Comparison of ENCODE assay signal across 11 cellular contexts in genomic region chr5:139415221-139415861, GRCh38. TPM values are rescaled to one million over a fixed set of nuclear protein-coding genes. Genes with fewer than 3 reads are reported as not detected.
A peak's percentile ranks its signal among the peaks of the same experiment; 100 is the strongest.
DNase-seq lines count a peak whose midpoint lies in the region; ATAC-seq, FAIRE-seq and TF ChIP-seq lines count a peak whose summit lies in the region.
"Had no signal": no experiment of that assay in that cellular context is flagged by ENCODE, and none has a peak within 500 bp of the region (broad histone marks: within the 10 kb centered on the region; RNA-seq: fewer than 3 reads in every experiment).

No MANE protein-coding gene starts in this region.

- DNase-seq in HAP-1 (ENCODE audit: low spot score in 2 of 2), result peak; percentile 66 to 69
- DNase-seq in activated CD8-positive, alpha-beta T cell treated with anti-CD3 and anti-CD28 coated beads for 36 hours, result peak; percentile 69
- DNase-seq in fibroblast of the aortic adventitia (ENCODE audit: low read depth), result peak; percentile 30
- DNase-seq in gastrocnemius medialis, result peak; percentile 49 to 79
- no peak for DNase-seq in RCC 7860 (ENCODE audit: low spot score)
- no peak for DNase-seq in SHP77 treated with DMSO at 0.1 percent for 48 hours (lab: John Stamatoyannopoulos, UW)
- DNase-seq in NCI-H2196 (lab: John Stamatoyannopoulos, UW; ENCODE audit: unreplicated experiment), result no peak
- DNase-seq: naive B cell had no signal

- H3K4me1 ChIP-seq in HAP-1, result peaks cover 14% of the 10 kb centered on the region
- H3K4me1 ChIP-seq in gastrocnemius medialis, result peaks cover 68 to 69% of the 10 kb centered on the region in 2 donors

- peaks cover 45% of the 10 kb centered on the region for H3K4me1 Mint-ChIP-seq in activated CD8-positive, alpha-beta T cell treated with anti-CD3 and anti-CD28 coated beads for 36 hours (ENCODE audit: low read depth)
- H3K4me1 Mint-ChIP-seq: naive B cell had no signal

- peak overlapping the region; percentile 96 for H3K27ac Mint-ChIP-seq in activated CD8-positive, alpha-beta T cell treated with anti-CD3 and anti-CD28 coated beads for 36 hours
- H3K27ac Mint-ChIP-seq: naive B cell had no signal

- peak; percentile 82 for ATAC-seq in activated CD8-positive, alpha-beta T cell treated with anti-CD3 and anti-CD28 coated beads for 36 hours
- ATAC-seq in gastrocnemius medialis (peak; percentile 27 to 42), GM21529 (IDR thresholded peaks at IDR 0.05; ENCODE audit: unreplicated experiment) (no peak)

- FAIRE-seq in RCC 7860 (lab: Jason Lieb, UNC), result no peak

- peaks cover 39% of the 10 kb centered on the region for H3K36me3 Mint-ChIP-seq in activated CD8-positive, alpha-beta T cell treated with anti-CD3 and anti-CD28 coated beads for 36 hours (ENCODE audit: low read depth)

- no peaks in the 10 kb centered on the region for H3K9me3 Mint-ChIP-seq in activated CD8-positive, alpha-beta T cell treated with anti-CD3 and anti-CD28 coated beads for 36 hours
- H3K9me3 Mint-ChIP-seq: naive B cell had no signal

- no peak for TF ChIP-seq CTCF in activated CD8-positive, alpha-beta T cell treated with anti-CD3 and anti-CD28 coated beads for 36 hours (IDR thresholded peaks at IDR 0.05)
- no peak for TF ChIP-seq CTCF in fibroblast of the aortic adventitia (IDR thresholded peaks at IDR 0.05; ENCODE audit: insufficient read depth, low read length)
- TF ChIP-seq CTCF in gastrocnemius medialis (IDR thresholded peaks at IDR 0.05 in 4 of 5, conservative IDR thresholded peaks at IDR 0.05 in 1 of 5), result no peak

- POLR2A ChIA-PET in activated CD8-positive, alpha-beta T cell treated with anti-CD3 and anti-CD28 coated beads for 36 hours (lab: Charles Lee), result interaction anchor here (0.7 to 4.1 kb wide), 17 partner anchors 11 to 957 kb away, joined by 3 to 49 read pairs (median 4); partner anchors contain the start of genes PROB1, SPATA24 and UBE2D2

- no peaks in the 10 kb centered on the region for H3K27me3 Mint-ChIP-seq in activated CD8-positive, alpha-beta T cell treated with anti-CD3 and anti-CD28 coated beads for 36 hours
- H3K27me3 Mint-ChIP-seq: naive B cell had no signal

- peak overlapping the region; percentile 49 for H3K4me3 Mint-ChIP-seq in activated CD8-positive, alpha-beta T cell treated with anti-CD3 and anti-CD28 coated beads for 36 hours
- H3K4me3 Mint-ChIP-seq: naive B cell had no signal

- H3K27me3 ChIP-seq in HAP-1 (ENCODE audit: low read depth) (no peaks in the 10 kb centered on the region), gastrocnemius medialis (no peaks in the 10 kb centered on the region)

- H3K4me3 ChIP-seq in HAP-1 (no peak overlapping the region), fibroblast of the aortic adventitia (ENCODE audit: low read depth, low read length) (no peak overlapping the region), gastrocnemius medialis (no peak overlapping the region)

- in situ Hi-C loops in HAP-1 (cut with MboI; ENCODE audit: low sequenced_read_pairs), result no loop called here
- in situ Hi-C loops in gastrocnemius medialis (cut with MboI; ENCODE audit: low sequenced_read_pairs in 4 of 4), result loop anchor here in 1 of 4 donors (5.0 kb wide), 1 partner anchor 102 kb away; no protein-coding TSS in a partner anchor

- peak overlapping the region; percentile 83 to 90 (median 87) for H3K27ac ChIP-seq in gastrocnemius medialis

- H3K9me3 ChIP-seq in HAP-1 (no peaks in the 10 kb centered on the region), gastrocnemius medialis (no peaks in the 10 kb centered on the region)

- intact Hi-C loops in activated CD8-positive, alpha-beta T cell treated with anti-CD3 and anti-CD28 coated beads for 36 hours (cut with micrococcal nuclease), result no loop called here
- intact Hi-C loops in gastrocnemius medialis (cut with DNase I; ENCODE audit: low total_unique reads), result loop anchor here (5.0 to 10.0 kb wide), 3 partner anchors 147 to 269 kb away; partner anchors contain the start of gene UBE2D2

- no peak for TF ChIP-seq POLR2A in gastrocnemius medialis (IDR thresholded peaks at IDR 0.05)

- H3K36me3 ChIP-seq in HAP-1 (replicated peaks), result peaks cover 6% of the 10 kb centered on the region
- H3K36me3 ChIP-seq in gastrocnemius medialis, result no peaks in the 10 kb centered on the region

- CTCF ChIA-PET in activated CD8-positive, alpha-beta T cell treated with anti-CD3 and anti-CD28 coated beads for 36 hours (lab: Charles Lee), result interaction anchor here (0.8 to 13.9 kb wide), 12 partner anchors 10 to 219 kb away, joined by 3 to 444 read pairs (median 4); partner anchors contain the start of genes PAIP2 and SPATA24

RNA-seq across cellular contexts. Expression of gene SPATA24, which starts 11.5 kb away (rescaled TPM):
- total RNA-seq in activated CD8-positive, alpha-beta T cell treated with anti-CD3 and anti-CD28 coated beads for 36 hours, result 1 to 10 TPM; 4.3 to 4.4 TPM
- total RNA-seq in fibroblast of the aortic adventitia (ENCODE audit: low replicate concordance) (1.8 and 2.0 TPM in 2 replicates), gastrocnemius medialis (10 to 100 TPM in 3 of 4 donors, 1 to 10 TPM in 1; 6.8 to 24.1 (median 12.5) TPM)

RNA-seq across cellular contexts. Expression of gene PROB1, which starts 20.4 kb away (rescaled TPM):
- total RNA-seq in activated CD8-positive, alpha-beta T cell treated with anti-CD3 and anti-CD28 coated beads for 36 hours, result 1 to 10 TPM; 3.9 to 4.1 TPM
- total RNA-seq in fibroblast of the aortic adventitia (ENCODE audit: low replicate concordance) (0.99 and 1.8 TPM in 2 replicates), gastrocnemius medialis (10 to 100 TPM; 26.8 to 81.4 (median 52.9) TPM)
- total RNA-seq: H4 had no signal

RNA-seq across cellular contexts. Expression of gene DNAJC18, which starts 24.0 kb away (rescaled TPM):
- 10 to 100 TPM; 24.9 to 27.5 TPM for total RNA-seq in activated CD8-positive, alpha-beta T cell treated with anti-CD3 and anti-CD28 coated beads for 36 hours
- total RNA-seq in fibroblast of the aortic adventitia (ENCODE audit: low replicate concordance) (4.7 and 9.9 TPM in 2 replicates), gastrocnemius medialis (10 to 100 TPM in 3 of 4 donors, 1 to 10 TPM in 1; 5.1 to 21.7 (median 13.3) TPM)

RNA-seq across cellular contexts. Expression of gene MZB1, which starts 25.6 kb away (rescaled TPM):
- total RNA-seq in activated CD8-positive, alpha-beta T cell treated with anti-CD3 and anti-CD28 coated beads for 36 hours, result 10 to 100 TPM; 14.4 to 14.5 TPM
- total RNA-seq in fibroblast of the aortic adventitia (ENCODE audit: low replicate concordance) (0.18 TPM in 1 of 2 replicates, not detected in the other), gastrocnemius medialis (under 1 TPM in 1 of 4 donors, not detected in 3; 0.46 TPM)
- total RNA-seq: H4 had no signal

RNA-seq across cellular contexts. Expression of gene SLC23A1, which starts 32.2 kb away (rescaled TPM):
- under 1 TPM; 0.63 to 0.89 TPM for total RNA-seq in activated CD8-positive, alpha-beta T cell treated with anti-CD3 and anti-CD28 coated beads for 36 hours
- total RNA-seq in fibroblast of the aortic adventitia (ENCODE audit: low replicate concordance), result not detected in 2 replicates
- not detected for total RNA-seq in gastrocnemius medialis
- total RNA-seq: fibroblast of lung, H4 had no signal

Comparison
In these comparisons a context has a peak if more than half of its experiments do, and no peak if none do; other contexts are left out.
1. DNase-seq: peak in HAP-1 (2 of 2), activated CD8-positive, alpha-beta T cell treated with anti-CD3 and anti-CD28 coated beads for 36 hours (single experiment), fibroblast of the aortic adventitia (single experiment) and gastrocnemius medialis (2 of 2); none in RCC 7860 (single experiment), SHP77 treated with DMSO at 0.1 percent for 48 hours (single experiment) and NCI-H2196 (single experiment).